8 cellular contexts compared by ENCODE assay signal in the genomic region with DNA sequence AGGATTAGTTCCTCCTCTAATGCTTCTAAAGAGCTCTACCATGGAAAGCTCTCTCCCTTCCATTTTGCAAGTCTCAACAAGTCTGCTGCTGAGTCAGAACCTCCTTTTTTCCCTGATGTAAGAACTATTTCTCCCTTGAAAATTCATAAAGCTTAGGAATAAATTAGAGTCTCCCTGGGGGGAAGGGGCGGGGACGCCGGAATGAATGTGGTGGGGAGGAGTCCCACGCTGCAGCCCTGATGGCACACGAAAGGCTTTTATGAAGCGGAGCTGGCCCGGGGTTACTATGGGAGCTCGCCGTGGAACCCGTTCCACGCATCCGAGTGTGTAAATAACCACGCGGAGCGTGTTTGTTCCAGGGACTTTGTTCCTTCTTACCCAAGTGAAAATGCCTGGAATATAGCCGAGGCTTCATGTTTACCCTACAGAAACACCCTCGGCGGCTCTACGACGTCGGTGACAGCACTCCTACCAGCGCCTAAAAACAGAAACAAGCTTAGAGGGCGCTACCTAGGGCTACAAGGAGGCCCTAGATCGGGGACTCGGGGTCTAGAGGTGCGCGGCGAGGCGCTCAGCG. TPM values are rescaled to one million over a fixed set of nuclear protein-coding genes. Genes with fewer than 3 reads are reported as not detected.
A peak's percentile ranks its signal among the peaks of the same experiment; 100 is the strongest.
DNase-seq lines count a peak whose midpoint lies in the region; ATAC-seq and TF ChIP-seq lines count a peak whose summit lies in the region.

No MANE protein-coding gene starts in this region.

- H3K27ac ChIP-seq in adrenal gland (peak overlapping the region; percentile 91 to 100 (median 100)), heart right ventricle (peak overlapping the region; percentile 96 to 100 (median 100)), parathyroid adenoma (peak overlapping the region; percentile 98), upper lobe of left lung (peak overlapping the region; percentile 99 to 100 (median 100))

- TF ChIP-seq POLR2A in adrenal gland (IDR thresholded peaks at IDR 0.05) (peak; percentile 8 to 54), upper lobe of left lung (IDR thresholded peaks at IDR 0.05) (no peak)

- peak overlapping the region; percentile 35 for H3K9ac ChIP-seq in parathyroid adenoma

- H3K27me3 ChIP-seq in adrenal gland (no peaks in the 10 kb centered on the region), heart right ventricle (no peaks in the 10 kb centered on the region), parathyroid adenoma (ENCODE audit: control insufficient read depth, insufficient read depth, low read length) (no peaks in the 10 kb centered on the region), upper lobe of left lung (no peaks in the 10 kb centered on the region)

- WGBS in adrenal gland, 4 donors, result 0 to 1% (median 1%) methylated on average over 27 to 30 of the region's 30 CpGs
- WGBS in heart right ventricle, 2 donors, result 0% methylated on average over 30 of the region's 30 CpGs
- 0% methylated on average over 21 to 30 of the region's 30 CpGs for WGBS in upper lobe of left lung, 2 donors

- no peak for TF ChIP-seq EP300 in upper lobe of left lung (IDR thresholded peaks at IDR 0.05)

- H3K79me2 ChIP-seq in parathyroid adenoma, result no peaks in the 10 kb centered on the region

- peak overlapping the region; percentile 88 for H3K4me2 ChIP-seq in parathyroid adenoma (ENCODE audit: low read length)

- peak overlapping the region; percentile 71 to 93 (median 84) for H3K4me3 ChIP-seq in adrenal gland
- H3K4me3 ChIP-seq in heart right ventricle, result peak overlapping the region; percentile 75 to 99 (median 96)
- peak overlapping the region; percentile 95 for H3K4me3 ChIP-seq in parathyroid adenoma (ENCODE audit: low read depth, low read length)
- H3K4me3 ChIP-seq in upper lobe of left lung, result peak overlapping the region; percentile 72 to 92 (median 92)

- in situ Hi-C loops in SK-MEL-5 (cut with HindIII; ENCODE audit: low pct_unique_long_range_greater_than_20kb, low sequenced_read_pairs), result no loop called here

- H3K9me3 ChIP-seq in adrenal gland (replicated peaks in 1 of 3) (no peaks in the 10 kb centered on the region), heart right ventricle (peaks cover 0 to 6% (median 0%) of the 10 kb centered on the region in 11 donors), parathyroid adenoma (ENCODE audit: control insufficient read depth, low read length) (no peaks in the 10 kb centered on the region), upper lobe of left lung (no peaks in the 10 kb centered on the region)

- intact Hi-C loops in adrenal gland (cut with DNase I) (loop anchor here in 1 of 2 donors (10.0 kb wide), 1 partner anchor 1347 kb away; no protein-coding TSS in a partner anchor), heart right ventricle (cut with DNase I) (loop anchor here in 7 of 10 donors (5.0 to 10.0 kb wide), 12 partner anchors 84 to 656 kb away; partner anchors contain the start of genes FBXL5 (in 2 of the 7) and CC2D2A (in 1 of the 7))

- peak; percentile 74 for DNase-seq in DMS 273 (lab: John Stamatoyannopoulos, UW; ENCODE audit: unreplicated experiment)
- DNase-seq in HS-5 (ENCODE audit: low read depth), result peak; percentile 75
- peak; percentile 94 for DNase-seq in SK-MEL-5 (ENCODE audit: low read depth, low spot score)
- DNase-seq in adrenal gland, result peak; percentile 79 to 92 (median 88)
- DNase-seq in heart right ventricle, result peak; percentile 74 to 78
- DNase-seq in upper lobe of left lung, result peak in 1 of 2 donors; percentile 75

- H3K36me3 ChIP-seq in adrenal gland (replicated peaks in 1 of 2), result no peaks in the 10 kb centered on the region
- no peaks in the 10 kb centered on the region for H3K36me3 ChIP-seq in heart right ventricle
- H3K36me3 ChIP-seq in parathyroid adenoma (ENCODE audit: control insufficient read depth, insufficient read depth, low read length), result no peaks in the 10 kb centered on the region
- H3K36me3 ChIP-seq in upper lobe of left lung, result no peaks in the 10 kb centered on the region

- no peak for TF ChIP-seq CTCF in adrenal gland (IDR thresholded peaks at IDR 0.05)
- peak in 2 of 9 donors; percentile 4 to 28 for TF ChIP-seq CTCF in heart right ventricle (IDR thresholded peaks at IDR 0.05)
- no peak for TF ChIP-seq CTCF in parathyroid adenoma (IDR thresholded peaks at IDR 0.05)
- TF ChIP-seq CTCF in upper lobe of left lung (IDR thresholded peaks at IDR 0.05), result peak in 1 of 6 experiments; percentile 5

- peaks cover 10 to 17% of the 10 kb centered on the region in 2 donors for H3K4me1 ChIP-seq in adrenal gland (replicated peaks in 1 of 2)
- H3K4me1 ChIP-seq in heart right ventricle, result peaks cover 0 to 22% (median 15%) of the 10 kb centered on the region in 9 donors
- H3K4me1 ChIP-seq in parathyroid adenoma, result no peaks in the 10 kb centered on the region
- peaks cover 9 to 16% (median 11%) of the 10 kb centered on the region in 4 donors for H3K4me1 ChIP-seq in upper lobe of left lung

- H2AFZ ChIP-seq in parathyroid adenoma, result peak overlapping the region; percentile 92

- peak; percentile 23 for ATAC-seq in GM21381 (IDR thresholded peaks at IDR 0.05; ENCODE audit: unreplicated experiment)
- peak; percentile 3 to 51 (median 36) for ATAC-seq in heart right ventricle
- ATAC-seq in upper lobe of left lung (ENCODE audit: low FRiP score in 2 of 2), result peak; percentile 42 to 51

RNA-seq across cellular contexts. Expression of gene CPEB2, which starts 0.9 kb away (rescaled TPM):
- total RNA-seq in SK-MEL-5 (2014; rRNA removed; shearing (Covaris generic)), result 21.2 and 22.1 TPM in 2 replicates
- 28.3 and 40.0 TPM in 2 replicates for polyA plus RNA-seq in SK-MEL-5 (2015; cell fraction: cytosol; rRNA removed)
- polyA plus RNA-seq in SK-MEL-5 (2015; cell fraction: nucleus; rRNA removed), result 93.4 and 119 TPM in 2 replicates
- total RNA-seq in adrenal gland, result 10 to 100 TPM in 5 of 8 donors, 1 to 10 TPM in 3; 6.3 to 15.8 (median 11.6) TPM
- polyA plus RNA-seq in adrenal gland, result 1 to 10 TPM; 3.2 to 6.2 (median 5.9) TPM
- total RNA-seq in heart right ventricle, result 10 to 100 TPM; 11.6 to 31.8 (median 21.9) TPM
- 1 to 10 TPM; 2.4 to 5.0 TPM for polyA plus RNA-seq in heart right ventricle
- total RNA-seq in upper lobe of left lung, result 10 to 100 TPM in 5 of 6 donors, 1 to 10 TPM in 1; 9.3 to 44.6 (median 22.9) TPM

Comparison
In these comparisons a context has a peak if more than half of its experiments do, and no peak if none do; other contexts are left out.
1. POLR2A ChIP-seq: peak in adrenal gland (2 of 2); none in upper lobe of left lung (0 of 4).
2. Peak in every context shown above with its lines, with median percentiles within 50 percentile points of each other: ATAC-seq, H3K27ac ChIP-seq and H3K4me3 ChIP-seq.